14 cellular contexts compared by ENCODE assay signal in the genomic region with DNA sequence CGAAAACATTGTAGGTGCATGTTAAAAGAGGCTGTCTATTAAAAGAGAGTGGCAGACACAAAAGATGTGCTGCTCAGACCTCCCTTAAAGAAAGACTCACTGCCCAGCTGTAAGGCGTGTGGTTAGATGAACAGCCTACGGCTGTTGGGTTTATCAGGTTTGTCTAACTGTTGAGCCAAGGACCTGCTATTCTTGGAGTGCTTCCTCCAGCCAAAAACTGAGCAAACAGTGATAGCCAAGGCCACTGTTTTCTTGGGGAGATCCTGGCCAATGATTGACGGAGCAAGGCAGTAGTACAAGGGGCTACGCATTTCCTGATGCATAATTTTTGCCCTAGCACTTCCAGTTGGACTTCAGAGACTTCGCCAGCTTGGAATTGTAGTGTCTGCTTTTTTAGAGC. TPM values are rescaled to one million over a fixed set of nuclear protein-coding genes. Genes with fewer than 3 reads are reported as not detected.
DNase-seq lines count a peak whose midpoint lies in the region; ATAC-seq and TF ChIP-seq lines count a peak whose summit lies in the region.
"Had no signal": no experiment of that assay in that cellular context is flagged by ENCODE, and none has a peak within 500 bp of the region (broad histone marks: within the 10 kb centered on the region; RNA-seq: fewer than 3 reads in every experiment).

No MANE protein-coding gene starts in this region.

- H3K9ac ChIP-seq in H9 (ENCODE audit: extremely low read depth, insufficient read length, low read length), result no peak overlapping the region

- H2BK120ac ChIP-seq in H9 (ENCODE audit: low read depth, low read length, poor library complexity, severe bottlenecking), result no peak overlapping the region

- no peak overlapping the region for H3K18ac ChIP-seq in H9 (ENCODE audit: insufficient read length, low read depth, low read length)

- no peak overlapping the region for H3T11ph ChIP-seq in H9 (ENCODE audit: low read length)

- H3K79me2 ChIP-seq in H9 (ENCODE audit: insufficient read depth, low read length), result peaks cover 6% of the 10 kb centered on the region; the same call in 1 of the 2 replicates

- no peak for TF ChIP-seq CTCF in left ventricle myocardium inferior (IDR thresholded peaks at IDR 0.05; ENCODE audit: borderline replicate concordance)
- TF ChIP-seq CTCF in gastrocnemius medialis (IDR thresholded peaks at IDR 0.05 in 4 of 5, conservative IDR thresholded peaks at IDR 0.05 in 1 of 5), result no peak
- TF ChIP-seq CTCF in H9 (conservative IDR thresholded peaks at IDR 0.05), result no peak

- H3K9me3 Mint-ChIP-seq in activated CD4-positive, alpha-beta T cell treated with anti-CD3 and anti-CD28 coated beads, Interleukin-2, amount 10 ng/mL, durations not matched to agents 24 days and 14 days, result no peaks in the 10 kb centered on the region
- no peaks in the 10 kb centered on the region for H3K9me3 Mint-ChIP-seq in activated CD4-positive, alpha-beta memory T cell treated with anti-CD3 and anti-CD28 coated beads for 36 hours
- no peaks in the 10 kb centered on the region for H3K9me3 Mint-ChIP-seq in H9

- H2AFZ ChIP-seq in H9 (ENCODE audit: low read length), result no peak overlapping the region

- no peak overlapping the region for H2BK12ac ChIP-seq in H9 (ENCODE audit: insufficient read length, low read depth, low read length)

- no peak overlapping the region for H2AK5ac ChIP-seq in H9 (ENCODE audit: insufficient read length, low read length)

- TF ChIP-seq POLR2A in gastrocnemius medialis (IDR thresholded peaks at IDR 0.05), result no peak

- H3K36me3 Mint-ChIP-seq in activated CD4-positive, alpha-beta T cell treated with anti-CD3 and anti-CD28 coated beads, Interleukin-2, amount 10 ng/mL, durations not matched to agents 24 days and 14 days (ENCODE audit: low read depth), result peaks cover 18% of the 10 kb centered on the region
- H3K36me3 Mint-ChIP-seq in activated CD4-positive, alpha-beta memory T cell treated with anti-CD3 and anti-CD28 coated beads for 36 hours, result peaks cover 8% of the 10 kb centered on the region
- H3K36me3 Mint-ChIP-seq in H9 (ENCODE audit: insufficient read depth in 1 of 3, low read depth in 3 of 3), result peaks cover 2 to 8% (median 4%) of the 10 kb centered on the region in 3 experiments; a peak in 4 of 7 replicates

- H3K27ac ChIP-seq in left ventricle myocardium inferior (replicated peaks) (peak overlapping the region; percentile 71), gastrocnemius medialis (peak overlapping the region in 3 of 4 donors; percentile 2 to 12 (median 10)), H9 (ENCODE audit: insufficient read length, low read depth, low read length) (no peak overlapping the region)
- H3K27ac ChIP-seq: adrenal gland, skin epidermis, upper lobe of left lung had no signal

- H2BK20ac ChIP-seq in H9 (ENCODE audit: low read depth, low read length, poor library complexity, severe bottlenecking), result no peak overlapping the region

- WGBS in H9 (ENCODE audit: extremely low coverage, insufficient read length, low lambda C conversion rate), result no CpG with 5 or more reads among the region's 6 CpGs

- peaks cover 9% of the 10 kb centered on the region for H3K79me1 ChIP-seq in H9 (ENCODE audit: insufficient read depth, low read depth, low read length, poor library complexity, severe bottlenecking)

- H3K27me3 Mint-ChIP-seq in activated CD4-positive, alpha-beta T cell treated with anti-CD3 and anti-CD28 coated beads, Interleukin-2, amount 10 ng/mL, durations not matched to agents 24 days and 14 days, result peaks cover 2% of the 10 kb centered on the region
- no peaks in the 10 kb centered on the region for H3K27me3 Mint-ChIP-seq in activated CD4-positive, alpha-beta memory T cell treated with anti-CD3 and anti-CD28 coated beads for 36 hours
- no peaks in the 10 kb centered on the region for H3K27me3 Mint-ChIP-seq in H9 (ENCODE audit: low read depth)

- no peaks in the 10 kb centered on the region for H3K9me3 ChIP-seq in left ventricle myocardium inferior (replicated peaks)
- H3K9me3 ChIP-seq in gastrocnemius medialis, result no peaks in the 10 kb centered on the region
- H3K9me3 ChIP-seq in H9 (ENCODE audit: control insufficient read depth, low read depth, low read length), result no peaks in the 10 kb centered on the region
- H3K9me3 ChIP-seq: adrenal gland, upper lobe of left lung had no signal

- no peak overlapping the region for H3K23ac ChIP-seq in H9 (ENCODE audit: insufficient read length, low read depth, low read length)

- POLR2A ChIA-PET in activated CD4-positive, alpha-beta memory T cell treated with anti-CD3 and anti-CD28 coated beads for 36 hours (lab: Charles Lee), result no interaction called here

- no peak overlapping the region for H4K91ac ChIP-seq in H9 (ENCODE audit: insufficient read length, low read depth, low read length)

- no peak overlapping the region for H2BK5ac ChIP-seq in H9 (ENCODE audit: insufficient read length, low read length)

- in situ Hi-C loops in gastrocnemius medialis (cut with MboI; ENCODE audit: low sequenced_read_pairs in 4 of 4), result loop anchor here in 1 of 4 donors (10.0 kb wide), 1 partner anchor 136 kb away; the partner anchor contains the start of gene CCNT2

- CTCF ChIA-PET in activated CD4-positive, alpha-beta memory T cell treated with anti-CD3 and anti-CD28 coated beads for 36 hours (lab: Charles Lee), result interaction anchor here (0.9 to 3.0 kb wide), 3 partner anchors 46 to 480 kb away, joined by 3 to 23 read pairs (median 3); partner anchors contain the start of gene ZRANB3

- no peak overlapping the region for H4K5ac ChIP-seq in H9 (ENCODE audit: insufficient read length, low read depth, low read length)

- no peaks in the 10 kb centered on the region for H3K27me3 ChIP-seq in left ventricle myocardium inferior (ENCODE audit: low read depth)
- H3K27me3 ChIP-seq in gastrocnemius medialis, result no peaks in the 10 kb centered on the region
- no peaks in the 10 kb centered on the region for H3K27me3 ChIP-seq in H9 (ENCODE audit: insufficient read depth, low read length)
- H3K27me3 ChIP-seq: adrenal gland, upper lobe of left lung had no signal

- H3K27ac Mint-ChIP-seq in activated CD4-positive, alpha-beta T cell treated with anti-CD3 and anti-CD28 coated beads, Interleukin-2, amount 10 ng/mL, durations not matched to agents 24 days and 14 days, result peak overlapping the region; percentile 76
- peak overlapping the region; percentile 54 for H3K27ac Mint-ChIP-seq in activated CD4-positive, alpha-beta memory T cell treated with anti-CD3 and anti-CD28 coated beads for 36 hours
- H3K27ac Mint-ChIP-seq in H9, result no peak overlapping the region

- no peak overlapping the region for H3K4me2 ChIP-seq in H9 (ENCODE audit: insufficient read depth, insufficient read length, low read length)

- H3K4me3 ChIP-seq in left ventricle myocardium inferior, result peak overlapping the region; percentile 12
- H3K4me3 ChIP-seq in gastrocnemius medialis, result no peak overlapping the region
- H3K4me3 ChIP-seq: adrenal gland, skin epidermis, upper lobe of left lung had no signal

- no peak overlapping the region for H4K8ac ChIP-seq in H9 (replicated peaks; ENCODE audit: insufficient read length, low read depth, low read length)

- H3K36me3 ChIP-seq in left ventricle myocardium inferior (no peaks in the 10 kb centered on the region), gastrocnemius medialis (no peaks in the 10 kb centered on the region)
- H3K36me3 ChIP-seq: adrenal gland, upper lobe of left lung had no signal

- no peak overlapping the region for H3K4ac ChIP-seq in H9 (ENCODE audit: low read depth, low read length)

- ATAC-seq in gastrocnemius medialis (no peak), HG02678 (IDR thresholded peaks at IDR 0.05; ENCODE audit: unreplicated experiment) (no peak)

- no peak for DNase-seq in activated CD4-positive, alpha-beta T cell treated with anti-CD3 and anti-CD28 coated beads, Interleukin-2, amount 10 ng/mL, durations not matched to agents 24 days and 14 days
- DNase-seq in activated CD4-positive, alpha-beta T cell treated with anti-CD3 and anti-CD28 coated beads, Interleukin-2, amount 50 U/mL, for 48 hours, result no peak
- DNase-seq in activated CD4-positive, alpha-beta memory T cell treated with anti-CD3 and anti-CD28 coated beads for 36 hours, result no peak
- DNase-seq in left ventricle myocardium inferior (no peak), gastrocnemius medialis (no peak), H9 (no peak), head of caudate nucleus (no peak)
- DNase-seq: adrenal gland, NCI-H2029, upper lobe of left lung had no signal

- no peak overlapping the region for H3K56ac ChIP-seq in H9 (ENCODE audit: insufficient read length, low read depth, low read length)

- H3K4me3 Mint-ChIP-seq in activated CD4-positive, alpha-beta T cell treated with anti-CD3 and anti-CD28 coated beads, Interleukin-2, amount 10 ng/mL, durations not matched to agents 24 days and 14 days, result peak overlapping the region; percentile 68
- peak overlapping the region; percentile 21 for H3K4me3 Mint-ChIP-seq in activated CD4-positive, alpha-beta memory T cell treated with anti-CD3 and anti-CD28 coated beads for 36 hours
- H3K4me3 Mint-ChIP-seq in H9, result no peak overlapping the region

- H3K23me2 ChIP-seq in H9 (ENCODE audit: insufficient read length, low read depth, low read length, poor library complexity, severe bottlenecking), result peaks cover 4% of the 10 kb centered on the region

- peaks cover 36% of the 10 kb centered on the region for H3K4me1 Mint-ChIP-seq in activated CD4-positive, alpha-beta T cell treated with anti-CD3 and anti-CD28 coated beads, Interleukin-2, amount 10 ng/mL, durations not matched to agents 24 days and 14 days
- H3K4me1 Mint-ChIP-seq in activated CD4-positive, alpha-beta memory T cell treated with anti-CD3 and anti-CD28 coated beads for 36 hours (ENCODE audit: low read depth), result peaks cover 29% of the 10 kb centered on the region
- peaks cover 15% of the 10 kb centered on the region in 2 experiments for H3K4me1 Mint-ChIP-seq in H9

- H3K14ac ChIP-seq in H9 (ENCODE audit: insufficient read depth, low read length), result no peak overlapping the region

- H3K4me1 ChIP-seq in left ventricle myocardium inferior (peaks cover 61% of the 10 kb centered on the region), gastrocnemius medialis (peaks cover 26 to 28% of the 10 kb centered on the region in 2 donors), H9 (ENCODE audit: insufficient read depth, low read length) (no peaks in the 10 kb centered on the region)

- intact Hi-C loops in activated CD4-positive, alpha-beta T cell treated with anti-CD3 and anti-CD28 coated beads, Interleukin-2, amount 10 ng/mL, durations not matched to agents 24 days and 14 days (cut with micrococcal nuclease), result loop anchor here (5.0 to 10.0 kb wide), 4 partner anchors 54 to 1277 kb away; partner anchors contain the start of gene DARS1
- intact Hi-C loops in activated CD4-positive, alpha-beta memory T cell treated with anti-CD3 and anti-CD28 coated beads for 36 hours (cut with micrococcal nuclease), result loop anchor here (5.0 to 10.0 kb wide), 5 partner anchors 107 to 1082 kb away; no protein-coding TSS in a partner anchor
- intact Hi-C loops in left ventricle myocardium inferior (cut with micrococcal nuclease), result no loop called here
- intact Hi-C loops in gastrocnemius medialis (cut with DNase I; ENCODE audit: low total_unique reads), result loop anchor here (5.0 kb wide), 2 partner anchors 133 to 692 kb away; partner anchors contain the start of genes CCNT2 and UBXN4
- intact Hi-C loops in head of caudate nucleus (cut with DNase I), result loop anchor here (5.0 to 10.0 kb wide), 2 partner anchors 484 to 692 kb away; partner anchors contain the start of genes R3HDM1, UBXN4 and ZRANB3

- no peak overlapping the region for H2BK15ac ChIP-seq in H9 (ENCODE audit: low read depth, low read length)

- H4K20me1 ChIP-seq in H9 (ENCODE audit: control insufficient read depth, insufficient read depth, insufficient read length), result no peaks in the 10 kb centered on the region

RNA-seq across cellular contexts. Expression of gene RAB3GAP1, which starts 1.4 kb away (rescaled TPM):
- 24.2 and 26.3 TPM in 2 replicates for total RNA-seq in activated CD4-positive, alpha-beta T cell treated with anti-CD3 and anti-CD28 coated beads, Interleukin-2, amount 10 ng/mL, durations not matched to agents 24 days and 14 days
- total RNA-seq in activated CD4-positive, alpha-beta memory T cell treated with anti-CD3 and anti-CD28 coated beads for 36 hours, result 10 to 100 TPM; 29.6 to 30.7 TPM
- total RNA-seq in left ventricle myocardium inferior (48.6 TPM), gastrocnemius medialis (10 to 100 TPM; 44.3 to 51.7 (median 46.5) TPM), H9 (2021) (31.4 and 32.0 TPM in 2 replicates)

RNA-seq across cellular contexts. Expression of gene MAP3K19, which starts 3.4 kb away (rescaled TPM):
- total RNA-seq in activated CD4-positive, alpha-beta T cell treated with anti-CD3 and anti-CD28 coated beads, Interleukin-2, amount 10 ng/mL, durations not matched to agents 24 days and 14 days, result not detected in 2 replicates
- total RNA-seq in activated CD4-positive, alpha-beta memory T cell treated with anti-CD3 and anti-CD28 coated beads for 36 hours, result not detected
- not detected for total RNA-seq in left ventricle myocardium inferior
- total RNA-seq in gastrocnemius medialis, result not detected
- not detected in 2 replicates for total RNA-seq in H9 (2021)
- total RNA-seq: adrenal gland, dermis microvascular lymphatic vessel endothelial cell, SK-MEL-5 had no signal

Comparison
In these comparisons a context has a peak if more than half of its experiments do, and no peak if none do; other contexts are left out.
1. H3K27ac Mint-ChIP-seq: peak in activated CD4-positive, alpha-beta T cell treated with anti-CD3 and anti-CD28 coated beads, Interleukin-2, amount 10 ng/mL, durations not matched to agents 24 days and 14 days (single experiment) and activated CD4-positive, alpha-beta memory T cell treated with anti-CD3 and anti-CD28 coated beads for 36 hours (single experiment); none in H9 (0 of 3).
2. H3K4me3 Mint-ChIP-seq: peak in activated CD4-positive, alpha-beta T cell treated with anti-CD3 and anti-CD28 coated beads, Interleukin-2, amount 10 ng/mL, durations not matched to agents 24 days and 14 days (single experiment) and activated CD4-positive, alpha-beta memory T cell treated with anti-CD3 and anti-CD28 coated beads for 36 hours (single experiment); none in H9 (0 of 2).